Comparison of ENCODE assay signal across 12 cellular contexts in genomic region chr22:50257451-50258360, GRCh38.
"Had no signal": no experiment of that assay in that cellular context is flagged by ENCODE, and none has a peak within 500 bp of the region (broad histone marks: within the 10 kb centered on the region; RNA-seq: fewer than 3 reads in every experiment).

No MANE protein-coding gene starts in this region.

- H3K27me3 ChIP-seq: testis had no signal

- H3K9me3 ChIP-seq: gastroesophageal sphincter, heart left ventricle, testis, upper lobe of left lung had no signal

- DNase-seq: activated CD4-positive, alpha-beta T cell treated with anti-CD3 and anti-CD28 coated beads for 36 hours; activated CD4-positive, alpha-beta T cell treated with anti-CD3 and anti-CD28 coated beads, Interleukin-2, amount 50 U/mL, for 48 hours; effector CD4-positive, alpha-beta T cell; immature natural killer cell; naive thymus-derived CD4-positive, alpha-beta T cell; testis had no signal

- ATAC-seq: activated CD4-positive, alpha-beta T cell treated with anti-CD3 and anti-CD28 coated beads for 36 hours; esophagus mucosa; gastroesophageal sphincter; naive thymus-derived CD4-positive, alpha-beta T cell; WTC11 had no signal

- H3K4me3 ChIP-seq: gastroesophageal sphincter, heart left ventricle, testis, upper lobe of left lung had no signal

- H3K9ac ChIP-seq: parathyroid adenoma had no signal

- H3K27ac ChIP-seq: gastroesophageal sphincter, parathyroid adenoma, testis, upper lobe of left lung had no signal
